Comparison of ENCODE assay signal across 1 cellular context in genomic region chr2:132975490-132976105, GRCh38.
TF ChIP-seq lines count a peak whose summit lies in the region.

No MANE protein-coding gene starts in this region.

TF ChIP-seq in GM12878, 131 proteins besides CTCF, POLR2A, EP300 and RAD21 (continued from another document):
- TF ChIP-seq ZZZ3 (IDR thresholded peaks at IDR 0.05; ENCODE audit: control insufficient read depth, insufficient read length, low read depth) (no peak), IKZF2 (IDR thresholded peaks at IDR 0.05) (peak; percentile 44; a peak in 2 of 4 replicates), MLLT1 (IDR thresholded peaks at IDR 0.05) (no peak), SRF (IDR thresholded peaks at IDR 0.05; ENCODE audit: low read depth in 2 of 2, low read length in 2 of 2) (no peak), CHD1 (IDR thresholded peaks at IDR 0.05; ENCODE audit: low read depth, low read length) (no peak), USF1 (IDR thresholded peaks at IDR 0.05; ENCODE audit: borderline replicate concordance, extremely low read length, insufficient read depth, low read depth, low read length) (no peak)
